In genomic region chr11:9573054-9573774, GRCh38 we compare ENCODE assay signal across 1 cellular context.
TF ChIP-seq lines count a peak whose summit lies in the region.

Gene WEE1, plus strand, starts transcription at chr11:9573670. Its CDS starts 264 bp downstream, at chr11:9573934.

TF ChIP-seq in HepG2, 621 proteins besides CTCF, POLR2A, EP300 and RAD21 (continued from another document and continues in another):
- TF ChIP-seq ATF2 (CRISPR knock-in tag; IDR thresholded peaks at IDR 0.05) (peak; percentile 55; the same call in 1 of the 2 replicates), TCF12 (IDR thresholded peaks at IDR 0.05) (no peak), TCF12 (CRISPR knock-in tag; IDR thresholded peaks at IDR 0.05) (peak; percentile 63; the same call in 1 of the 2 replicates), BORCS8-MEF2B (CRISPR knock-in tag; IDR thresholded peaks at IDR 0.05) (peak; percentile 97), MIER3 (CRISPR knock-in tag; IDR thresholded peaks at IDR 0.05; ENCODE audit: borderline replicate concordance) (no peak), MYPOP (CRISPR knock-in tag; IDR thresholded peaks at IDR 0.05) (peak; percentile 83), RORA (CRISPR knock-in tag; IDR thresholded peaks at IDR 0.05) (no peak), ZNF10 (CRISPR knock-in tag; IDR thresholded peaks at IDR 0.05; ENCODE audit: borderline replicate concordance, low read depth) (no peak), TEAD3 (CRISPR knock-in tag; optimal IDR thresholded peaks at IDR 0.05; ENCODE audit: borderline replicate concordance) (peak; percentile 76), NR2C2 (CRISPR knock-in tag; IDR thresholded peaks at IDR 0.05; ENCODE audit: borderline replicate concordance) (peak; percentile 86), ZKSCAN8 (CRISPR knock-in tag; IDR thresholded peaks at IDR 0.05; ENCODE audit: borderline replicate concordance) (no peak; the same call in 1 of the 2 replicates), BHLHE40 (IDR thresholded peaks at IDR 0.05; ENCODE audit: low read length) (no peak), ZNF292 (CRISPR knock-in tag; IDR thresholded peaks at IDR 0.05; ENCODE audit: borderline replicate concordance, low read depth) (peak; percentile 77), ONECUT2 (CRISPR knock-in tag; IDR thresholded peaks at IDR 0.05) (peak; percentile 47; the same call in 1 of the 2 replicates), SP1 (IDR thresholded peaks at IDR 0.05) (no peak), SP1 (CRISPR knock-in tag; IDR thresholded peaks at IDR 0.05) (peak; percentile 66), NFIC (IDR thresholded peaks at IDR 0.05; ENCODE audit: low read length) (no peak), ZNF749 (CRISPR knock-in tag; IDR thresholded peaks at IDR 0.05; ENCODE audit: borderline replicate concordance) (peak; percentile 81), ZSCAN31 (CRISPR knock-in tag; IDR thresholded peaks at IDR 0.05; ENCODE audit: low read depth) (peak; percentile 66), TFDP1 (CRISPR knock-in tag; IDR thresholded peaks at IDR 0.05; ENCODE audit: borderline replicate concordance) (peak; percentile 98), HDAC1 (CRISPR knock-in tag; IDR thresholded peaks at IDR 0.05) (peak; percentile 94), AFF4 (CRISPR knock-in tag; IDR thresholded peaks at IDR 0.05) (0 out of 2 replicates have a peak, but pooled peaks have one; percentile 60), FOSL2 (CRISPR knock-in tag; IDR thresholded peaks at IDR 0.05) (peak; percentile 60), GTF2F1 (IDR thresholded peaks at IDR 0.05; ENCODE audit: low read length) (0 out of 2 replicates have a peak, but pooled peaks have one; percentile 25), HDAC6 (IDR thresholded peaks at IDR 0.05; ENCODE audit: low read depth, low read length) (no peak), PITX1 (CRISPR knock-in tag; IDR thresholded peaks at IDR 0.05) (peak; percentile 75; the same call in 1 of the 2 replicates)
- TF ChIP-seq, protein P1, sequence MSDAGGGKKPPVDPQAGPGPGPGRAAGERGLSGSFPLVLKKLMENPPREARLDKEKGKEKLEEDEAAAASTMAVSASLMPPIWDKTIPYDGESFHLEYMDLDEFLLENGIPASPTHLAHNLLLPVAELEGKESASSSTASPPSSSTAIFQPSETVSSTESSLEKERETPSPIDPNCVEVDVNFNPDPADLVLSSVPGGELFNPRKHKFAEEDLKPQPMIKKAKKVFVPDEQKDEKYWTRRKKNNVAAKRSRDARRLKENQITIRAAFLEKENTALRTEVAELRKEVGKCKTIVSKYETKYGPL (CRISPR knock-in tag; IDR thresholded peaks at IDR 0.05), result no peak
- TF ChIP-seq, protein P2, sequence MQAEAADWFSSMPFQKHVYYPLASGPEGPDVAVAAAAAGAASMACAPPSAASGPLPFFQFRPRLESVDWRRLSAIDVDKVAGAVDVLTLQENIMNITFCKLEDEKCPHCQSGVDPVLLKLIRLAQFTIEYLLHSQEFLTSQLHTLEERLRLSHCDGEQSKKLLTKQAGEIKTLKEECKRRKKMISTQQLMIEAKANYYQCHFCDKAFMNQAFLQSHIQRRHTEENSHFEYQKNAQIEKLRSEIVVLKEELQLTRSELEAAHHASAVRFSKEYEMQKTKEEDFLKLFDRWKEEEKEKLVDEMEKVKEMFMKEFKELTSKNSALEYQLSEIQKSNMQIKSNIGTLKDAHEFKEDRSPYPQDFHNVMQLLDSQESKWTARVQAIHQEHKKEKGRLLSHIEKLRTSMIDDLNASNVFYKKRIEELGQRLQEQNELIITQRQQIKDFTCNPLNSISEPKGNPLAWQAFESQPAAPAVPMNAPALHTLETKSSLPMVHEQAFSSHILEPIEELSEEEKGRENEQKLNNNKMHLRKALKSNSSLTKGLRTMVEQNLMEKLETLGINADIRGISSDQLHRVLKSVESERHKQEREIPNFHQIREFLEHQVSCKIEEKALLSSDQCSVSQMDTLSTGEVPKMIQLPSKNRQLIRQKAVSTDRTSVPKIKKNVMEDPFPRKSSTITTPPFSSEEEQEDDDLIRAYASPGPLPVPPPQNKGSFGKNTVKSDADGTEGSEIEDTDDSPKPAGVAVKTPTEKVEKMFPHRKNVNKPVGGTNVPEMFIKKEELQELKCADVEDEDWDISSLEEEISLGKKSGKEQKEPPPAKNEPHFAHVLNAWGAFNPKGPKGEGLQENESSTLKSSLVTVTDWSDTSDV (CRISPR knock-in tag; IDR thresholded peaks at IDR 0.05), result peak; percentile 66; the same call in 1 of the 2 replicates
- TF ChIP-seq, protein P3, sequence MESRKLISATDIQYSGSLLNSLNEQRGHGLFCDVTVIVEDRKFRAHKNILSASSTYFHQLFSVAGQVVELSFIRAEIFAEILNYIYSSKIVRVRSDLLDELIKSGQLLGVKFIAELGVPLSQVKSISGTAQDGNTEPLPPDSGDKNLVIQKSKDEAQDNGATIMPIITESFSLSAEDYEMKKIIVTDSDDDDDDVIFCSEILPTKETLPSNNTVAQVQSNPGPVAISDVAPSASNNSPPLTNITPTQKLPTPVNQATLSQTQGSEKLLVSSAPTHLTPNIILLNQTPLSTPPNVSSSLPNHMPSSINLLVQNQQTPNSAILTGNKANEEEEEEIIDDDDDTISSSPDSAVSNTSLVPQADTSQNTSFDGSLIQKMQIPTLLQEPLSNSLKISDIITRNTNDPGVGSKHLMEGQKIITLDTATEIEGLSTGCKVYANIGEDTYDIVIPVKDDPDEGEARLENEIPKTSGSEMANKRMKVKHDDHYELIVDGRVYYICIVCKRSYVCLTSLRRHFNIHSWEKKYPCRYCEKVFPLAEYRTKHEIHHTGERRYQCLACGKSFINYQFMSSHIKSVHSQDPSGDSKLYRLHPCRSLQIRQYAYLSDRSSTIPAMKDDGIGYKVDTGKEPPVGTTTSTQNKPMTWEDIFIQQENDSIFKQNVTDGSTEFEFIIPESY (CRISPR knock-in tag; IDR thresholded peaks at IDR 0.05), result no peak
- TF ChIP-seq, protein P4, sequence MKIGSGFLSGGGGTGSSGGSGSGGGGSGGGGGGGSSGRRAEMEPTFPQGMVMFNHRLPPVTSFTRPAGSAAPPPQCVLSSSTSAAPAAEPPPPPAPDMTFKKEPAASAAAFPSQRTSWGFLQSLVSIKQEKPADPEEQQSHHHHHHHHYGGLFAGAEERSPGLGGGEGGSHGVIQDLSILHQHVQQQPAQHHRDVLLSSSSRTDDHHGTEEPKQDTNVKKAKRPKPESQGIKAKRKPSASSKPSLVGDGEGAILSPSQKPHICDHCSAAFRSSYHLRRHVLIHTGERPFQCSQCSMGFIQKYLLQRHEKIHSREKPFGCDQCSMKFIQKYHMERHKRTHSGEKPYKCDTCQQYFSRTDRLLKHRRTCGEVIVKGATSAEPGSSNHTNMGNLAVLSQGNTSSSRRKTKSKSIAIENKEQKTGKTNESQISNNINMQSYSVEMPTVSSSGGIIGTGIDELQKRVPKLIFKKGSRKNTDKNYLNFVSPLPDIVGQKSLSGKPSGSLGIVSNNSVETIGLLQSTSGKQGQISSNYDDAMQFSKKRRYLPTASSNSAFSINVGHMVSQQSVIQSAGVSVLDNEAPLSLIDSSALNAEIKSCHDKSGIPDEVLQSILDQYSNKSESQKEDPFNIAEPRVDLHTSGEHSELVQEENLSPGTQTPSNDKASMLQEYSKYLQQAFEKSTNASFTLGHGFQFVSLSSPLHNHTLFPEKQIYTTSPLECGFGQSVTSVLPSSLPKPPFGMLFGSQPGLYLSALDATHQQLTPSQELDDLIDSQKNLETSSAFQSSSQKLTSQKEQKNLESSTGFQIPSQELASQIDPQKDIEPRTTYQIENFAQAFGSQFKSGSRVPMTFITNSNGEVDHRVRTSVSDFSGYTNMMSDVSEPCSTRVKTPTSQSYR (CRISPR knock-in tag; IDR thresholded peaks at IDR 0.05; ENCODE audit: borderline replicate concordance), result no peak; the same call in 1 of the 2 replicates
- TF ChIP-seq, protein P5, sequence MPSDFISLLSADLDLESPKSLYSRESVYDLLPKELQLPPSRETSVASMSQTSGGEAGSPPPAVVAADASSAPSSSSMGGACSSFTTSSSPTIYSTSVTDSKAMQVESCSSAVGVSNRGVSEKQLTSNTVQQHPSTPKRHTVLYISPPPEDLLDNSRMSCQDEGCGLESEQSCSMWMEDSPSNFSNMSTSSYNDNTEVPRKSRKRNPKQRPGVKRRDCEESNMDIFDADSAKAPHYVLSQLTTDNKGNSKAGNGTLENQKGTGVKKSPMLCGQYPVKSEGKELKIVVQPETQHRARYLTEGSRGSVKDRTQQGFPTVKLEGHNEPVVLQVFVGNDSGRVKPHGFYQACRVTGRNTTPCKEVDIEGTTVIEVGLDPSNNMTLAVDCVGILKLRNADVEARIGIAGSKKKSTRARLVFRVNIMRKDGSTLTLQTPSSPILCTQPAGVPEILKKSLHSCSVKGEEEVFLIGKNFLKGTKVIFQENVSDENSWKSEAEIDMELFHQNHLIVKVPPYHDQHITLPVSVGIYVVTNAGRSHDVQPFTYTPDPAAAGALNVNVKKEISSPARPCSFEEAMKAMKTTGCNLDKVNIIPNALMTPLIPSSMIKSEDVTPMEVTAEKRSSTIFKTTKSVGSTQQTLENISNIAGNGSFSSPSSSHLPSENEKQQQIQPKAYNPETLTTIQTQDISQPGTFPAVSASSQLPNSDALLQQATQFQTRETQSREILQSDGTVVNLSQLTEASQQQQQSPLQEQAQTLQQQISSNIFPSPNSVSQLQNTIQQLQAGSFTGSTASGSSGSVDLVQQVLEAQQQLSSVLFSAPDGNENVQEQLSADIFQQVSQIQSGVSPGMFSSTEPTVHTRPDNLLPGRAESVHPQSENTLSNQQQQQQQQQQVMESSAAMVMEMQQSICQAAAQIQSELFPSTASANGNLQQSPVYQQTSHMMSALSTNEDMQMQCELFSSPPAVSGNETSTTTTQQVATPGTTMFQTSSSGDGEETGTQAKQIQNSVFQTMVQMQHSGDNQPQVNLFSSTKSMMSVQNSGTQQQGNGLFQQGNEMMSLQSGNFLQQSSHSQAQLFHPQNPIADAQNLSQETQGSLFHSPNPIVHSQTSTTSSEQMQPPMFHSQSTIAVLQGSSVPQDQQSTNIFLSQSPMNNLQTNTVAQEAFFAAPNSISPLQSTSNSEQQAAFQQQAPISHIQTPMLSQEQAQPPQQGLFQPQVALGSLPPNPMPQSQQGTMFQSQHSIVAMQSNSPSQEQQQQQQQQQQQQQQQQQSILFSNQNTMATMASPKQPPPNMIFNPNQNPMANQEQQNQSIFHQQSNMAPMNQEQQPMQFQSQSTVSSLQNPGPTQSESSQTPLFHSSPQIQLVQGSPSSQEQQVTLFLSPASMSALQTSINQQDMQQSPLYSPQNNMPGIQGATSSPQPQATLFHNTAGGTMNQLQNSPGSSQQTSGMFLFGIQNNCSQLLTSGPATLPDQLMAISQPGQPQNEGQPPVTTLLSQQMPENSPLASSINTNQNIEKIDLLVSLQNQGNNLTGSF (CRISPR knock-in tag; IDR thresholded peaks at IDR 0.05), result peak; percentile 20; the same call in 1 of the 2 replicates
- TF ChIP-seq, protein P6, sequence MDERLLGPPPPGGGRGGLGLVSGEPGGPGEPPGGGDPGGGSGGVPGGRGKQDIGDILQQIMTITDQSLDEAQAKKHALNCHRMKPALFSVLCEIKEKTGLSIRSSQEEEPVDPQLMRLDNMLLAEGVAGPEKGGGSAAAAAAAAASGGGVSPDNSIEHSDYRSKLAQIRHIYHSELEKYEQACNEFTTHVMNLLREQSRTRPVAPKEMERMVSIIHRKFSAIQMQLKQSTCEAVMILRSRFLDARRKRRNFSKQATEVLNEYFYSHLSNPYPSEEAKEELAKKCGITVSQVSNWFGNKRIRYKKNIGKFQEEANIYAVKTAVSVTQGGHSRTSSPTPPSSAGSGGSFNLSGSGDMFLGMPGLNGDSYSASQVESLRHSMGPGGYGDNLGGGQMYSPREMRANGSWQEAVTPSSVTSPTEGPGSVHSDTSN (CRISPR knock-in tag; IDR thresholded peaks at IDR 0.05), result no peak
